Comparison of ENCODE assay signal across 9 cellular contexts in genomic region chr2:136025057-136025973, GRCh38. TPM values are rescaled to one million over a fixed set of nuclear protein-coding genes. Genes with fewer than 3 reads are reported as not detected.
A peak's percentile ranks its signal among the peaks of the same experiment; 100 is the strongest.
DNase-seq lines count a peak whose midpoint lies in the region; ATAC-seq and TF ChIP-seq lines count a peak whose summit lies in the region.
"Had no signal": no experiment of that assay in that cellular context is flagged by ENCODE, and none has a peak within 500 bp of the region (broad histone marks: within the 10 kb centered on the region; RNA-seq: fewer than 3 reads in every experiment).

No MANE protein-coding gene starts in this region.

- TF ChIP-seq CTCF in Peyer's patch (IDR thresholded peaks at IDR 0.05) (no peak), coronary artery (IDR thresholded peaks at IDR 0.05) (no peak)

- no peak overlapping the region for H3K27ac ChIP-seq in Peyer's patch
- no peak overlapping the region for H3K27ac ChIP-seq in coronary artery
- H3K27ac ChIP-seq: HL-60 had no signal

- H3K9me3 ChIP-seq in Peyer's patch, result no peaks in the 10 kb centered on the region

- no peaks in the 10 kb centered on the region for H3K27me3 ChIP-seq in Peyer's patch

- TF ChIP-seq POLR2A in Peyer's patch (IDR thresholded peaks at IDR 0.05), result no peak

- H3K4me3 ChIP-seq in Peyer's patch (no peak overlapping the region), coronary artery (peak overlapping the region; percentile 36)

- peak; percentile 75 for ATAC-seq in HG03103 (IDR thresholded peaks at IDR 0.05; ENCODE audit: low read depth, unreplicated experiment)
- ATAC-seq in left colon, result peak; percentile 100
- ATAC-seq in HG02970 (IDR thresholded peaks at IDR 0.05; ENCODE audit: low FRiP score, unreplicated experiment), result no peak
- no peak for ATAC-seq in HG03196 (IDR thresholded peaks at IDR 0.05; ENCODE audit: unreplicated experiment)

- peak; percentile 26 for DNase-seq in ELR (ENCODE audit: low read depth)
- DNase-seq in Peyer's patch, result peak; percentile 34 to 76 (median 73)
- no peak for DNase-seq in coronary artery (ENCODE audit: low spot score)
- peak; percentile 62 to 82 for DNase-seq in left colon
- DNase-seq in stimulated activated CD4-positive, alpha-beta T cell treated with anti-CD3 and anti-CD28 coated beads, Interleukin-1b, Interleukin-23, amount 100 ng/mL, for 48 hours, result peak; percentile 27

- H3K4me1 ChIP-seq in Peyer's patch, result no peaks in the 10 kb centered on the region

- intact Hi-C loops in left colon (cut with DNase I, micrococcal nuclease), result no loop called here

- no peaks in the 10 kb centered on the region for H3K36me3 ChIP-seq in Peyer's patch

RNA-seq across cellular contexts. Expression of gene DARS1, which starts 39.9 kb away (rescaled TPM):
- 10 to 100 TPM; 27.5 to 75.9 (median 30.6) TPM for total RNA-seq in Peyer's patch
- 10 to 100 TPM; 37.9 to 41.7 TPM for total RNA-seq in left colon

Comparison
In these comparisons a context has a peak if more than half of its experiments do, and no peak if none do; other contexts are left out.
1. ATAC-seq: peak in HG03103 (single experiment) and left colon (single experiment); none in HG02970 (single experiment) and HG03196 (single experiment).